1 cellular context compared by ENCODE assay signal in genomic region chr12:53067074-53067992, GRCh38.
A peak's percentile ranks its signal among the peaks of the same experiment; 100 is the strongest.
TF ChIP-seq lines count a peak whose summit lies in the region.

No MANE protein-coding gene starts in this region.

TF ChIP-seq in HEK293, 187 proteins besides CTCF, POLR2A, EP300 and RAD21 (continued from another document):
- TF ChIP-seq PRDM10 (tag by site-specific recombination; IDR thresholded peaks at IDR 0.05), result 0 out of 2 replicates have a peak, but pooled peaks have one; percentile 24
TF ChIP-seq in HEK293: peak in this region for 1.
